ENCODE assay signal across 13 cellular contexts in the genomic region with DNA sequence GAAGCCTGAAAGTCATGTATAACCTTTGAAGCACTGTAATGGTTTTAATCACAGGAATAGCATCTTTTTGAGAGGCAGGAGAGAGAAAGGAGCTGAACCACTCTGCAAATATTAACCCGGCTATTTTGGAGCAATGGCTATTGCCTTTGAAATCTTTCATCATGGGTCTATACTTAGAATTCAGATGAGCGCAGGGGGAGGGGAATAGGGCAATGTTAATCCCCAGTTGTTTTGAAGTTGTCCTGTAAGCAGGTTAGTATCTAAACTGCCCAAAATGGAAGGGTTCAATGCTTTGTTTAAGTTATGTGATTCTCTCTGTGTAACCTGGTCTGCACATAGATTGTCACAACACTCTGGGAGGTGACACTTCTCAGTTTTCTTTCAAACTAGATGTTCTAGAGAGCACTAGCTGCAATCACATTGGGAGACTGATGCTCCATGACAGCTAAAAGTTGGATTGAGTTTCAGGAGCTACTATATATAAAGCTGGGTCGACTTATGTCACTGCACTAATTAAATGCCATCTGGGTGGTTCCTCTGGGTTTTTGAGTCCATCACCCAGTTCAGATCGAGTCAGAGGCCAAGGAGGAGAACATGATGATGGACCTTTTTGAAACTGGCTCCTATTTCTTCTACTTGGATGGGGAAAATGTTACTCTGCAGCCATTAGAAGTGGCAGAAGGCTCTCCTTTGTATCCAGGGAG. TPM values are rescaled to one million over a fixed set of nuclear protein-coding genes. Genes with fewer than 3 reads are reported as not detected.
A peak's percentile ranks its signal among the peaks of the same experiment; 100 is the strongest.
DNase-seq lines count a peak whose midpoint lies in the region; ATAC-seq, FAIRE-seq and TF ChIP-seq lines count a peak whose summit lies in the region.
"Had no signal": no experiment of that assay in that cellular context is flagged by ENCODE, and none has a peak within 500 bp of the region (broad histone marks: within the 10 kb centered on the region; RNA-seq: fewer than 3 reads in every experiment).

A gene (plus strand): TSS at position 509 of the 704 bp plus-strand sequence. CDS start 86 bp downstream, at position 595.

- H3K9me3 ChIP-seq in ES-I3 (ENCODE audit: control insufficient read depth, insufficient read depth, low read length) = no peaks in the 10 kb centered on the region
- H3K9me3 ChIP-seq in astrocyte (ENCODE audit: insufficient read depth, low read depth, low read length) = no peaks in the 10 kb centered on the region
- no peaks in the 10 kb centered on the region for H3K9me3 ChIP-seq in iPS DF 6.9 (ENCODE audit: control insufficient read depth, insufficient read depth, low read length)
- H3K9me3 ChIP-seq in left lung = no peaks in the 10 kb centered on the region
- H3K9me3 ChIP-seq in esophagus squamous epithelium = no peaks in the 10 kb centered on the region
- H3K9me3 ChIP-seq: SJCRH30, thyroid gland had no signal

- WGBS in iPS DF 6.9 (ENCODE audit: insufficient coverage, insufficient read length) = no CpG with 5 or more reads among the region's 4 CpGs
- WGBS in esophagus squamous epithelium, 2 donors = 52 to 68% methylated on average over 4 of the region's 4 CpGs

- H3K27me3 ChIP-seq in astrocyte (ENCODE audit: insufficient read depth, low read length) = peaks cover 4% of the 10 kb centered on the region
- peaks cover 47% of the 10 kb centered on the region for H3K27me3 ChIP-seq in iPS DF 6.9 (ENCODE audit: control insufficient read depth, insufficient read depth, low read length)
- peaks cover 11 to 49% of the 10 kb centered on the region in 2 donors for H3K27me3 ChIP-seq in left lung
- peaks cover 0 to 33% (median 2%) of the 10 kb centered on the region in 4 donors for H3K27me3 ChIP-seq in esophagus squamous epithelium
- H3K27me3 ChIP-seq: SJCRH30 had no signal

- H3K4me1 Mint-ChIP-seq in astrocyte (ENCODE audit: low read depth, unreplicated experiment) (peaks cover 20% of the 10 kb centered on the region), osteocyte (ENCODE audit: unreplicated experiment) (peaks cover 16% of the 10 kb centered on the region)

- H3K9ac ChIP-seq in ES-I3 (ENCODE audit: low read depth, low read length) (peak within 1 kb of the TSS; percentile 38; the same call in 1 of the 2 replicates), astrocyte (ENCODE audit: low read length) (peak within 1 kb of the TSS; percentile 17)

- TF ChIP-seq CTCF in astrocyte (IDR thresholded peaks at IDR 0.05; ENCODE audit: insufficient read depth, low read depth, low read length) = no peak
- no peak for TF ChIP-seq CTCF in osteocyte (IDR thresholded peaks at IDR 0.05)
- no peak for TF ChIP-seq CTCF in left lung (IDR thresholded peaks at IDR 0.05)
- TF ChIP-seq CTCF in esophagus squamous epithelium (IDR thresholded peaks at IDR 0.05) = no peak

- H3K27ac Mint-ChIP-seq in astrocyte (ENCODE audit: unreplicated experiment) (no peak within 1 kb of the TSS), osteocyte (ENCODE audit: unreplicated experiment) (no peak within 1 kb of the TSS)

- peak within 1 kb of the TSS; percentile 51 for H3K4me3 ChIP-seq in astrocyte (ENCODE audit: insufficient read depth, low read depth, low read length)
- H3K4me3 ChIP-seq in iPS DF 6.9 (ENCODE audit: low read length) = peak within 1 kb of the TSS; percentile 5; the same call in 1 of the 2 replicates
- no peak within 1 kb of the TSS for H3K4me3 ChIP-seq in left lung
- peak within 1 kb of the TSS in 1 of 4 donors; percentile 32 for H3K4me3 ChIP-seq in esophagus squamous epithelium
- H3K4me3 ChIP-seq: lung, SJCRH30, thyroid gland had no signal

- no peak for ATAC-seq in left lung

- no peak for FAIRE-seq in astrocyte (lab: Jason Lieb, UNC)

- DNase-seq in astrocyte (ENCODE audit: low read depth) = no peak
- DNase-seq in iPS DF 6.9 (ENCODE audit: low read depth, low spot score) = no peak
- no peak for DNase-seq in osteocyte (ENCODE audit: extremely low spot score, unreplicated experiment)
- DNase-seq in hepatic stellate cell (ENCODE audit: low spot score) = no peak
- DNase-seq in NCI-H1417 (lab: John Stamatoyannopoulos, UW) = no peak
- no peak for DNase-seq in left lung
- no peak for DNase-seq in esophagus squamous epithelium (lab: John Stamatoyannopoulos, UW)
- DNase-seq: NCI-H1092, NCI-H226, SJCRH30, thyroid gland had no signal

- H3K36me3 ChIP-seq in ES-I3 (ENCODE audit: insufficient read depth, low read length) = no peaks in the 10 kb centered on the region
- no peaks in the 10 kb centered on the region for H3K36me3 ChIP-seq in astrocyte (ENCODE audit: insufficient read depth, low read length)
- no peaks in the 10 kb centered on the region for H3K36me3 ChIP-seq in iPS DF 6.9 (ENCODE audit: control insufficient read depth, insufficient read depth, low read length)
- no peaks in the 10 kb centered on the region for H3K36me3 ChIP-seq in left lung
- no peaks in the 10 kb centered on the region for H3K36me3 ChIP-seq in esophagus squamous epithelium
- H3K36me3 ChIP-seq: SJCRH30, thyroid gland had no signal

- peak within 1 kb of the TSS; percentile 75 for H2AFZ ChIP-seq in astrocyte (ENCODE audit: low read depth, low read length)

- no peak for TF ChIP-seq POLR2A in esophagus squamous epithelium (IDR thresholded peaks at IDR 0.05)

- H3K27me3 Mint-ChIP-seq in astrocyte (ENCODE audit: low read depth, unreplicated experiment) = peaks cover 50% of the 10 kb centered on the region
- peaks cover 6% of the 10 kb centered on the region for H3K27me3 Mint-ChIP-seq in osteocyte (ENCODE audit: unreplicated experiment)

- H3K36me3 Mint-ChIP-seq in astrocyte (ENCODE audit: low read depth, unreplicated experiment) (no peaks in the 10 kb centered on the region), osteocyte (ENCODE audit: unreplicated experiment) (no peaks in the 10 kb centered on the region)

- no peak within 1 kb of the TSS for H3K27ac ChIP-seq in astrocyte (ENCODE audit: low read depth, low read length)
- no peak within 1 kb of the TSS for H3K27ac ChIP-seq in iPS DF 6.9 (ENCODE audit: low read length)
- no peak within 1 kb of the TSS for H3K27ac ChIP-seq in left lung
- no peak within 1 kb of the TSS for H3K27ac ChIP-seq in esophagus squamous epithelium
- H3K27ac ChIP-seq: SJCRH30, thyroid gland had no signal

- H3K4me2 ChIP-seq in astrocyte (ENCODE audit: low read length) = peak within 1 kb of the TSS; percentile 83

- peak within 1 kb of the TSS; percentile 74 for H3K4me3 Mint-ChIP-seq in astrocyte (ENCODE audit: unreplicated experiment)
- peak within 1 kb of the TSS; percentile 71 for H3K4me3 Mint-ChIP-seq in osteocyte (ENCODE audit: unreplicated experiment)

- H3K4me1 ChIP-seq in ES-I3 (ENCODE audit: insufficient read depth, low read length) (no peaks in the 10 kb centered on the region), astrocyte (ENCODE audit: insufficient read depth, low read length) (peaks cover 15% of the 10 kb centered on the region), iPS DF 6.9 (ENCODE audit: control insufficient read depth, insufficient read depth, low read length) (peaks cover 4% of the 10 kb centered on the region; the same call in 1 of the 2 replicates), left lung (no peaks in the 10 kb centered on the region), esophagus squamous epithelium (peaks cover 0 to 9% (median 0%) of the 10 kb centered on the region in 3 donors)

- H4K20me1 ChIP-seq in astrocyte (ENCODE audit: insufficient read depth, low read length) = no peaks in the 10 kb centered on the region

- intact Hi-C loops in left lung (cut with DNase I) (no loop called here), esophagus squamous epithelium (cut with DNase I) (no loop called here)

- H3K9me3 Mint-ChIP-seq in astrocyte (ENCODE audit: unreplicated experiment) = no peaks in the 10 kb centered on the region
- no peaks in the 10 kb centered on the region for H3K9me3 Mint-ChIP-seq in osteocyte (ENCODE audit: unreplicated experiment)

- H3K79me2 ChIP-seq in astrocyte (ENCODE audit: insufficient read depth, low read length) = no peaks in the 10 kb centered on the region

RNA-seq across cellular contexts. Expression of the gene that starts here (rescaled TPM):
- total RNA-seq in astrocyte = not detected in 2 replicates
- total RNA-seq in osteocyte = not detected in 2 replicates
- total RNA-seq in left lung = not detected
- under 1 TPM in 1 of 4 donors, not detected in 3; 0.19 TPM for total RNA-seq in esophagus squamous epithelium
- total RNA-seq: lung, SJCRH30, thyroid gland had no signal

Comparison
In these comparisons a context has a peak if more than half of its experiments do, and no peak if none do; other contexts are left out.
1. H3K4me3 ChIP-seq: peak in astrocyte (single experiment) and iPS DF 6.9 (single experiment); none in left lung (0 of 2).